Comparison of ENCODE assay signal across 8 cellular contexts in genomic region chr2:191539068-191539467, GRCh38.
DNase-seq lines count a peak whose midpoint lies in the region; ATAC-seq, FAIRE-seq and TF ChIP-seq lines count a peak whose summit lies in the region.

No MANE protein-coding gene starts in this region.

- intact Hi-C loops in cardiac septum (cut with DNase I), result no loop called here

- H3K9me3 ChIP-seq in cardiac muscle cell (ENCODE audit: low read depth) (no peaks in the 10 kb centered on the region), astrocyte (ENCODE audit: insufficient read depth, low read depth, low read length) (no peaks in the 10 kb centered on the region)

- no peak for ATAC-seq in GM18505 (IDR thresholded peaks at IDR 0.05; ENCODE audit: unreplicated experiment)

- H3K9ac ChIP-seq in astrocyte (ENCODE audit: low read length), result no peak overlapping the region

- H3K36me3 ChIP-seq in cardiac muscle cell, result no peaks in the 10 kb centered on the region
- no peaks in the 10 kb centered on the region for H3K36me3 ChIP-seq in astrocyte (ENCODE audit: insufficient read depth, low read length)

- no peak for FAIRE-seq in astrocyte (lab: Jason Lieb, UNC)

- H3K27me3 ChIP-seq in cardiac muscle cell (no peaks in the 10 kb centered on the region), astrocyte (ENCODE audit: insufficient read depth, low read length) (no peaks in the 10 kb centered on the region)

- no peak overlapping the region for H3K4me3 ChIP-seq in cardiac muscle cell
- no peak overlapping the region for H3K4me3 ChIP-seq in astrocyte (ENCODE audit: insufficient read depth, low read depth, low read length)

- TF ChIP-seq CTCF in cardiac muscle cell (IDR thresholded peaks at IDR 0.05; ENCODE audit: low read depth, low read length) (peak; percentile 64), astrocyte (IDR thresholded peaks at IDR 0.05; ENCODE audit: insufficient read depth, low read depth, low read length) (peak; percentile 70)

- no peak for TF ChIP-seq POLR2A in GM18505 (IDR thresholded peaks at IDR 0.05; ENCODE audit: borderline replicate concordance, extremely low read depth, insufficient read depth, insufficient read length)

- H3K4me1 ChIP-seq in cardiac muscle cell (ENCODE audit: low read depth) (no peaks in the 10 kb centered on the region), astrocyte (ENCODE audit: insufficient read depth, low read length) (no peaks in the 10 kb centered on the region)

- H3K4me2 ChIP-seq in astrocyte (ENCODE audit: low read length), result no peak overlapping the region

- no peaks in the 10 kb centered on the region for H4K20me1 ChIP-seq in astrocyte (ENCODE audit: insufficient read depth, low read length)

- no peak overlapping the region for H2AFZ ChIP-seq in astrocyte (ENCODE audit: low read depth, low read length)

- no peaks in the 10 kb centered on the region for H3K36me3 Mint-ChIP-seq in astrocyte (ENCODE audit: low read depth, unreplicated experiment)

- H3K9me3 Mint-ChIP-seq in astrocyte (ENCODE audit: unreplicated experiment), result no peaks in the 10 kb centered on the region

- peaks cover 4% of the 10 kb centered on the region for H3K27me3 Mint-ChIP-seq in astrocyte (ENCODE audit: low read depth, unreplicated experiment)

- no peaks in the 10 kb centered on the region for H3K4me1 Mint-ChIP-seq in astrocyte (ENCODE audit: low read depth, unreplicated experiment)

- peak overlapping the region; percentile 48 for H3K27ac ChIP-seq in cardiac muscle cell
- H3K27ac ChIP-seq in astrocyte (ENCODE audit: low read depth, low read length), result no peak overlapping the region

- DNase-seq in cardiac muscle cell (ENCODE audit: low read depth in 1 of 2, low spot score in 1 of 2) (peak; percentile 52 to 57), cardiac septum (ENCODE audit: low spot score) (no peak), NAMALWA (ENCODE audit: low spot score) (peak; percentile 62), astrocyte (ENCODE audit: low read depth) (peak; percentile 4), lung microvascular endothelial cell (ENCODE audit: low read depth in 2 of 2) (peak; percentile 37 to 46), NK-92 (lab: John Stamatoyannopoulos, UW; ENCODE audit: unreplicated experiment) (no peak), cerebellum (ENCODE audit: low spot score) (no peak)

- no peaks in the 10 kb centered on the region for H3K79me2 ChIP-seq in astrocyte (ENCODE audit: insufficient read depth, low read length)

- H3K4me3 Mint-ChIP-seq in astrocyte (ENCODE audit: unreplicated experiment), result no peak overlapping the region

- H3K27ac Mint-ChIP-seq in astrocyte (ENCODE audit: unreplicated experiment), result no peak overlapping the region

Comparison
In these comparisons a context has a peak if more than half of its experiments do, and no peak if none do; other contexts are left out.
1. DNase-seq: peak in cardiac muscle cell (2 of 2), NAMALWA (single experiment), astrocyte (single experiment) and lung microvascular endothelial cell (2 of 2); none in cardiac septum (single experiment), NK-92 (single experiment) and cerebellum (single experiment).